In genomic region chr1:1599919-1600860, GRCh38 we compare ENCODE assay signal across 8 cellular contexts. TPM values are rescaled to one million over a fixed set of nuclear protein-coding genes. Genes with fewer than 3 reads are reported as not detected.
DNase-seq lines count a peak whose midpoint lies in the region; ATAC-seq and TF ChIP-seq lines count a peak whose summit lies in the region.

Gene FNDC10, minus strand, starts transcription at chr1:1600135. Its CDS starts 120 bp downstream, at chr1:1600015.

- H3K36me3 Mint-ChIP-seq in activated CD4-positive, alpha-beta memory T cell treated with anti-CD3 and anti-CD28 coated beads, Interleukin-2, amount 10 ng/mL, durations not matched to agents 7 days and 5 days (ENCODE audit: low read depth) = no peaks in the 10 kb centered on the region

- WGBS in hepatocyte (ENCODE audit: low lambda C conversion rate, missing lambda C conversion rate) = 8% methylated on average over 38 of the region's 127 CpGs

- peak within 1 kb of the TSS; percentile 40 for H3K27ac Mint-ChIP-seq in activated CD4-positive, alpha-beta memory T cell treated with anti-CD3 and anti-CD28 coated beads, Interleukin-2, amount 10 ng/mL, durations not matched to agents 7 days and 5 days

- H3K4me1 Mint-ChIP-seq in activated CD4-positive, alpha-beta memory T cell treated with anti-CD3 and anti-CD28 coated beads, Interleukin-2, amount 10 ng/mL, durations not matched to agents 7 days and 5 days = peaks cover 9% of the 10 kb centered on the region

- H3K27me3 ChIP-seq in hepatocyte = peaks cover 71% of the 10 kb centered on the region

- TF ChIP-seq CTCF in hepatocyte (IDR thresholded peaks at IDR 0.05; ENCODE audit: poor library complexity) = no peak

- H3K9me3 ChIP-seq in hepatocyte (ENCODE audit: low read depth) = no peaks in the 10 kb centered on the region

- H3K4me2 ChIP-seq in hepatocyte = peak within 1 kb of the TSS; percentile 91

- H3K36me3 ChIP-seq in hepatocyte (replicated peaks; ENCODE audit: insufficient read depth, low read depth) = no peaks in the 10 kb centered on the region

- H3K27ac ChIP-seq in hepatocyte = no peak within 1 kb of the TSS

- DNase-seq in NCI-H82 (lab: John Stamatoyannopoulos, UW) = peak; percentile 49
- no peak for DNase-seq in NCI-H82 treated with DMSO at 0.1 percent for 48 hours (lab: John Stamatoyannopoulos, UW; ENCODE audit: unreplicated experiment)
- no peak for DNase-seq in activated CD4-positive, alpha-beta memory T cell treated with anti-CD3 and anti-CD28 coated beads, Interleukin-2, amount 10 ng/mL, durations not matched to agents 7 days and 5 days
- DNase-seq in hepatocyte (ENCODE audit: low spot score) = peak; percentile 32
- no peak for DNase-seq in stimulated activated naive CD8-positive, alpha-beta T cell treated with anti-CD3 and anti-CD28 coated beads, Interleukin-15, Interleukin-2, amounts not matched to agents 100 U/mL and 50 U/mL, for 24 hours
- no peak for DNase-seq in SIG-M5 (lab: John Stamatoyannopoulos, UW)

- POLR2A ChIA-PET in activated CD4-positive, alpha-beta memory T cell treated with anti-CD3 and anti-CD28 coated beads, Interleukin-2, amount 10 ng/mL, durations not matched to agents 7 days and 5 days (lab: Charles Lee) = interaction anchor here (1.4 kb wide), 1 partner anchor 14 kb away, joined by 9 read pairs; no protein-coding TSS in a partner anchor

- H3K79me2 ChIP-seq in hepatocyte = no peaks in the 10 kb centered on the region

- H3K27me3 Mint-ChIP-seq in activated CD4-positive, alpha-beta memory T cell treated with anti-CD3 and anti-CD28 coated beads, Interleukin-2, amount 10 ng/mL, durations not matched to agents 7 days and 5 days = peaks cover 9% of the 10 kb centered on the region

- H3K4me3 Mint-ChIP-seq in activated CD4-positive, alpha-beta memory T cell treated with anti-CD3 and anti-CD28 coated beads, Interleukin-2, amount 10 ng/mL, durations not matched to agents 7 days and 5 days = peak within 1 kb of the TSS; percentile 72

- no peak within 1 kb of the TSS for H2AFZ ChIP-seq in hepatocyte

- no peaks in the 10 kb centered on the region for H3K9me3 Mint-ChIP-seq in activated CD4-positive, alpha-beta memory T cell treated with anti-CD3 and anti-CD28 coated beads, Interleukin-2, amount 10 ng/mL, durations not matched to agents 7 days and 5 days

- H4K20me1 ChIP-seq in hepatocyte (ENCODE audit: insufficient read depth, poor library complexity, severe bottlenecking) = no peaks in the 10 kb centered on the region

- peaks cover 3% of the 10 kb centered on the region for H3K4me1 ChIP-seq in hepatocyte (ENCODE audit: insufficient read depth)

- CTCF ChIA-PET in activated CD4-positive, alpha-beta memory T cell treated with anti-CD3 and anti-CD28 coated beads, Interleukin-2, amount 10 ng/mL, durations not matched to agents 7 days and 5 days (lab: Charles Lee) = no interaction called here

- ATAC-seq in stimulated activated naive CD8-positive, alpha-beta T cell treated with anti-CD3 and anti-CD28 coated beads, Interleukin-15, Interleukin-2, amounts not matched to agents 100 U/mL and 50 U/mL, for 24 hours = peak; percentile 3
- ATAC-seq in HG02759 (IDR thresholded peaks at IDR 0.05; ENCODE audit: unreplicated experiment) (no peak), GM21360 (IDR thresholded peaks at IDR 0.05; ENCODE audit: unreplicated experiment) (no peak)

- H3K9me2 ChIP-seq in hepatocyte (replicated peaks; ENCODE audit: insufficient read depth) = no peaks in the 10 kb centered on the region

- peak within 1 kb of the TSS; percentile 33 for H3K4me3 ChIP-seq in hepatocyte

RNA-seq across cellular contexts. Expression of gene FNDC10, which starts in this region (rescaled TPM):
- 1 to 10 TPM; 2.6 to 2.7 TPM for total RNA-seq in activated CD4-positive, alpha-beta memory T cell treated with anti-CD3 and anti-CD28 coated beads, Interleukin-2, amount 10 ng/mL, durations not matched to agents 7 days and 5 days
- total RNA-seq in hepatocyte = 0.96 and 2.1 TPM in 2 replicates
- polyA plus RNA-seq in hepatocyte = 6.0 and 8.8 TPM in 2 replicates

Comparison
In these comparisons a context has a peak if more than half of its experiments do, and no peak if none do; other contexts are left out.
1. DNase-seq: peak in NCI-H82 (single experiment) and hepatocyte (single experiment); none in NCI-H82 treated with DMSO at 0.1 percent for 48 hours (single experiment), activated CD4-positive, alpha-beta memory T cell treated with anti-CD3 and anti-CD28 coated beads, Interleukin-2, amount 10 ng/mL, durations not matched to agents 7 days and 5 days (single experiment), stimulated activated naive CD8-positive, alpha-beta T cell treated with anti-CD3 and anti-CD28 coated beads, Interleukin-15, Interleukin-2, amounts not matched to agents 100 U/mL and 50 U/mL, for 24 hours (single experiment) and SIG-M5 (single experiment).